15 cellular contexts compared by ENCODE assay signal in genomic region chr5:112885001-112885400, GRCh38. TPM values are rescaled to one million over a fixed set of nuclear protein-coding genes. Genes with fewer than 3 reads are reported as not detected.
DNase-seq lines count a peak whose midpoint lies in the region; ATAC-seq and TF ChIP-seq lines count a peak whose summit lies in the region.
"Had no signal": no experiment of that assay in that cellular context is flagged by ENCODE, and none has a peak within 500 bp of the region (broad histone marks: within the 10 kb centered on the region; RNA-seq: fewer than 3 reads in every experiment).

No MANE protein-coding gene starts in this region.

- H3K4me3 ChIP-seq in heart left ventricle (no peak overlapping the region), right cardiac atrium (ENCODE audit: low read length) (no peak overlapping the region), left lung (no peak overlapping the region)
- H3K4me3 ChIP-seq: Peyer's patch had no signal

- DNase-seq in heart left ventricle (no peak), right cardiac atrium (no peak), left lung (no peak), SKM-1 treated with dmso at 0.1 percent for 144 hours (lab: John Stamatoyannopoulos, UW; ENCODE audit: unreplicated experiment) (no peak), RPMI8226 (no peak), NCI-H2029 (lab: John Stamatoyannopoulos, UW) (no peak)
- DNase-seq in stimulated activated naive CD8-positive, alpha-beta T cell treated with anti-CD3 and anti-CD28 coated beads, Interleukin-15, Interleukin-2, amounts not matched to agents 100 U/mL and 50 U/mL, for 24 hours, result no peak
- DNase-seq: activated naive CD4-positive, alpha-beta T cell; central memory CD4-positive, alpha-beta T cell; NCI-H1105 treated with DMSO at 0.1 percent for 48 hours; NCI-H82; Peyer's patch had no signal

- TF ChIP-seq POLR2A in heart left ventricle (IDR thresholded peaks at IDR 0.05), result no peak

- WGBS in heart left ventricle, 4 donors, result 70 to 88% (median 83%) methylated on average over 3 of the region's 3 CpGs
- 91% methylated on average over 3 of the region's 3 CpGs for WGBS in right cardiac atrium

- TF ChIP-seq CTCF in heart left ventricle (IDR thresholded peaks at IDR 0.05), result no peak
- TF ChIP-seq CTCF in left lung (IDR thresholded peaks at IDR 0.05), result no peak

- ATAC-seq in heart left ventricle (peak in 3 of 4 donors; percentile 34 to 46 (median 35)), right cardiac atrium (no peak), left lung (peak; percentile 22)
- ATAC-seq in stimulated activated naive CD8-positive, alpha-beta T cell treated with anti-CD3 and anti-CD28 coated beads, Interleukin-15, Interleukin-2, amounts not matched to agents 100 U/mL and 50 U/mL, for 24 hours, result no peak
- ATAC-seq: HCT116 had no signal

- peaks cover 0 to 89% (median 83%) of the 10 kb centered on the region in 9 donors for H3K36me3 ChIP-seq in heart left ventricle
- peaks cover 0 to 79% of the 10 kb centered on the region in 2 donors for H3K36me3 ChIP-seq in left lung

- H3K4me1 ChIP-seq in heart left ventricle (peaks cover 0 to 30% (median 7%) of the 10 kb centered on the region in 12 donors), right cardiac atrium (ENCODE audit: control insufficient read depth, insufficient read depth, low read length) (peaks cover 8% of the 10 kb centered on the region), left lung (no peaks in the 10 kb centered on the region)
- H3K4me1 ChIP-seq: Peyer's patch had no signal

- H3K9me3 ChIP-seq in heart left ventricle (no peaks in the 10 kb centered on the region), right cardiac atrium (ENCODE audit: control insufficient read depth, low read length) (no peaks in the 10 kb centered on the region), left lung (no peaks in the 10 kb centered on the region)
- H3K9me3 ChIP-seq: Peyer's patch had no signal

- H3K27ac ChIP-seq in heart left ventricle, result no peak overlapping the region
- no peak overlapping the region for H3K27ac ChIP-seq in right cardiac atrium (ENCODE audit: low read length)
- H3K27ac ChIP-seq in angular gyrus (ENCODE audit: low read depth, low read length), result peak overlapping the region; percentile 49
- no peak overlapping the region for H3K27ac ChIP-seq in left lung
- H3K27ac ChIP-seq: KMS-11, Peyer's patch had no signal

- intact Hi-C loops in heart left ventricle (cut with DNase I), result no loop called here
- intact Hi-C loops in right cardiac atrium (cut with DNase I), result no loop called here
- intact Hi-C loops in left lung (cut with DNase I), result no loop called here

- no peaks in the 10 kb centered on the region for H3K27me3 ChIP-seq in heart left ventricle
- no peaks in the 10 kb centered on the region for H3K27me3 ChIP-seq in right cardiac atrium (ENCODE audit: control insufficient read depth, insufficient read depth)
- H3K27me3 ChIP-seq in left lung, result no peaks in the 10 kb centered on the region
- H3K27me3 ChIP-seq: Peyer's patch had no signal

RNA-seq across cellular contexts. Expression of gene SRP19, which starts 23.9 kb away (rescaled TPM):
- total RNA-seq in heart left ventricle, result 10 to 100 TPM; 23.6 to 45.7 (median 28.2) TPM
- polyA plus RNA-seq in heart left ventricle, result 10 to 100 TPM; 54.3 to 81.7 TPM
- 10 to 100 TPM; 21.4 to 34.4 (median 30.4) TPM for total RNA-seq in right cardiac atrium
- 75.7 TPM for polyA plus RNA-seq in right cardiac atrium
- total RNA-seq in left lung, result 10 to 100 TPM; 38.5 to 38.7 TPM

RNA-seq across cellular contexts. Expression of gene REEP5, which starts 37.0 kb away (rescaled TPM):
- total RNA-seq in heart left ventricle (100 to 1,000 TPM; 103 to 187 (median 141) TPM), right cardiac atrium (100 to 1,000 TPM; 103 to 119 (median 112) TPM), left lung (100 to 1,000 TPM; 103 to 121 TPM)
- polyA plus RNA-seq in heart left ventricle (100 to 1,000 TPM in 1 of 2 donors, 10 to 100 TPM in 1; 93.5 to 116 TPM), right cardiac atrium (91.8 TPM)

Comparison
In these comparisons a context has a peak if more than half of its experiments do, and no peak if none do; other contexts are left out.
1. ATAC-seq: peak in heart left ventricle (3 of 4) and left lung (single experiment); none in right cardiac atrium (0 of 2) and stimulated activated naive CD8-positive, alpha-beta T cell treated with anti-CD3 and anti-CD28 coated beads, Interleukin-15, Interleukin-2, amounts not matched to agents 100 U/mL and 50 U/mL, for 24 hours (single experiment).